In the genomic region with DNA sequence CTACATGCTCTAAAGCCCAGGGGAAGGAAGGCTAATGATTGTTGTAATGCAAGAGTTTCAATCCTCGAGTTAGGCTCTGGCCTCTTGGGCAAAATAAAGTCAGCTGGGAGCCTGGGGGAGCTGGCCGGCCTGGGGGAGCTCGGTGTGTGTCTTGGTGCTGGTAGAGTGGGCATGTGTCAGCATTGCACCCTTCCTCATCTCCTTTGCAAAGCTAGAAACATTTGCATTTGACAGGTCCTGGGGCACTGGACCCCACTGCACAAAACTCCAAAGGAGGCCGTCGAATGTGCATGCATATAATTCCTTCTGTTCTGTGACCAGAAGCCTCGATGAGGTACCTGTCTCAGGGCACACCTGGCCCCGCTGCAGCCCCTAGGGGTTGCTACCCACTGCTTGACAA, we compare ENCODE assay signal across 24 cellular contexts.
"Had no signal": no experiment of that assay in that cellular context is flagged by ENCODE, and none has a peak within 500 bp of the region (broad histone marks: within the 10 kb centered on the region; RNA-seq: fewer than 3 reads in every experiment).

No MANE protein-coding gene starts in this region.

- H3K4me3 ChIP-seq: dorsolateral prefrontal cortex, heart right ventricle, lower lobe of right lung, sigmoid colon, testis, tibial artery, upper lobe of left lung had no signal

- H3K9ac ChIP-seq: parathyroid adenoma had no signal

- ATAC-seq: esophagus mucosa; heart right ventricle; left ventricle myocardium superior; lower lobe of right lung; natural killer cell; stimulated activated memory B cell treated with anti-CD40 and anti-IgM and Interleukin-4, amounts not matched to agents 10 μg/mL and 1 μg/mL and 100 μg/mL, for 72 hours; stimulated activated naive CD8-positive, alpha-beta T cell treated with anti-CD3 and anti-CD28 coated beads, Interleukin-15, Interleukin-2, amounts not matched to agents 100 U/mL and 50 U/mL, for 24 hours had no signal

- H3K9me3 ChIP-seq: heart right ventricle, lower lobe of right lung, neutrophil, sigmoid colon, testis, tibial artery, upper lobe of left lung had no signal

- H3K27me3 ChIP-seq: dorsolateral prefrontal cortex, neutrophil, sigmoid colon, testis, tibial artery, upper lobe of left lung had no signal

- DNase-seq: cortex of kidney; dorsolateral prefrontal cortex; effector CD8-positive, alpha-beta T cell; endodermal cell; foreskin melanocyte; glutamatergic neuron; heart right ventricle; hippocampal formation; immature natural killer cell; left ventricle myocardium superior; lower lobe of right lung; natural killer cell; sigmoid colon; stimulated activated CD4-positive, alpha-beta T cell treated with anti-CD3 and anti-CD28 coated beads, Interleukin-4, amount 100 ng/mL, for 4 hours; stimulated activated naive CD8-positive, alpha-beta T cell treated with anti-CD3 and anti-CD28 coated beads, Interleukin-15, Interleukin-2, amounts not matched to agents 100 U/mL and 50 U/mL, for 24 hours; substantia nigra; testis; tibial artery; upper lobe of left lung had no signal

- H3K4me1 ChIP-seq: heart right ventricle, lower lobe of right lung, parathyroid adenoma, sigmoid colon, testis, tibial artery, upper lobe of left lung had no signal

- H3K27ac ChIP-seq: dorsolateral prefrontal cortex, epithelial cell of prostate, heart right ventricle, lower lobe of right lung, neutrophil, parathyroid adenoma, sigmoid colon, testis, tibial artery, upper lobe of left lung had no signal

- H3K36me3 ChIP-seq: heart right ventricle, lower lobe of right lung, neutrophil, sigmoid colon, tibial artery, upper lobe of left lung had no signal
